Comparison of ENCODE assay signal across 8 cellular contexts in the genomic region with DNA sequence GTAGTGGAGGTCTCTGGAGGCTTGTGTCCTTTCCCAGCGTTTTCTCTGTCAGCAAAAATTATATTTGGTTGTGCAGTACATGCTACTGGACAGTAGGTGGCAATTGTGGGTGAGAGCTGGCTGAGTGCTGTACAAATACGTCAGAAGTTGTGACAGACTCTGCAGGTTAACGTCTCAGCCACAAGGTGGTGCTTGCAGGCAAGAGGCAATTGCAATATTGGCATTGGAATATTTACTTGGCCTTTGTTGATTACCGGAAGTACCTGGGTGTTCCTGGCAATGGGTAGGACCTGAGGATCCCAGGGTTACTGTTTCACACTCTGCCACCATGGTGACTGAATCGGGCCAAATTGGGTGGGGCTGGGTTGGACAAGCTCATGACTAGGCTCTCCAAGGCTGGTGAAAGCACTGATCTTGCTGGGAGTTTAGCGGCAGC.
A peak's percentile ranks its signal among the peaks of the same experiment; 100 is the strongest.
DNase-seq lines count a peak whose midpoint lies in the region; ATAC-seq and TF ChIP-seq lines count a peak whose summit lies in the region.

No MANE protein-coding gene starts in this region.

- intact Hi-C loops in PC-3 (cut with micrococcal nuclease) = loop anchor here (2.0 to 5.0 kb wide), 2 partner anchors 77 to 649 kb away; no protein-coding TSS in a partner anchor

- no peaks in the 10 kb centered on the region for H3K27me3 ChIP-seq in PC-3 (ENCODE audit: low read length)

- DNase-seq in stimulated activated CD4-positive, alpha-beta T cell treated with anti-CD3 and anti-CD28 coated beads, Interleukin-15, amount 100 ng/mL, for 24 hours = peak; percentile 11
- no peak for DNase-seq in stimulated activated CD4-positive, alpha-beta T cell treated with anti-CD3 and anti-CD28 coated beads, Interleukin-2, amount 100 ng/mL, for 24 hours
- DNase-seq in HCEC 1CT (peak; percentile 54), KBM-7 (peak; percentile 86), PC-3 (peak; percentile 81), epithelial cell of prostate (ENCODE audit: low read depth, low spot score) (peak; percentile 64), retina (peak; percentile 7), cortex of kidney (lab: John Stamatoyannopoulos, UW) (no peak)

- no peak overlapping the region for H3K4me2 ChIP-seq in PC-3 (ENCODE audit: low read length)

- CTCF ChIA-PET in PC-3 (lab: Charles Lee) = interaction anchor here (0.6 kb wide), 1 partner anchor 558 kb away, joined by 3 read pairs; no protein-coding TSS in a partner anchor

- no peaks in the 10 kb centered on the region for H3K79me2 ChIP-seq in PC-3 (ENCODE audit: low read length)

- TF ChIP-seq CTCF in PC-3 (conservative IDR thresholded peaks at IDR 0.05; ENCODE audit: low read depth, low read length) = peak; percentile 96

- H3K9me3 ChIP-seq in PC-3 (ENCODE audit: low read length) = no peaks in the 10 kb centered on the region

- in situ Hi-C loops in KBM-7 (cut with MboI; ENCODE audit: low pct_unique_long_range_greater_than_20kb, low sequenced_read_pairs) = no loop called here

- no peak overlapping the region for H3K9ac ChIP-seq in PC-3 (ENCODE audit: low read length)

- no peak overlapping the region for H3K4me3 ChIP-seq in PC-3 (ENCODE audit: low read length)

- no peaks in the 10 kb centered on the region for H3K9me2 ChIP-seq in PC-3 (replicated peaks; ENCODE audit: low read length)

- H3K36me3 ChIP-seq in PC-3 (ENCODE audit: low read depth, low read length) = no peaks in the 10 kb centered on the region

- H3K27ac ChIP-seq in PC-3 (ENCODE audit: low read length) = no peak overlapping the region
- H3K27ac ChIP-seq in epithelial cell of prostate = no peak overlapping the region

- H4K20me1 ChIP-seq in PC-3 (ENCODE audit: low read length) = no peaks in the 10 kb centered on the region

- POLR2A ChIA-PET in PC-3 (lab: Charles Lee; ENCODE audit: unreplicated experiment) = no interaction called here

- no peaks in the 10 kb centered on the region for H3F3A ChIP-seq in PC-3 (ENCODE audit: low read length, unreplicated experiment)

- no TSS peak for BruUV-seq in PC-3 (replicated peaks; lab: Mats Ljungman, UMichigan)

- ATAC-seq in PC-3 = peak; percentile 65

- peak overlapping the region; percentile 15; the same call in 1 of the 2 replicates for H2AFZ ChIP-seq in PC-3 (ENCODE audit: low read length)

- H3K4me1 ChIP-seq in PC-3 (ENCODE audit: insufficient read depth, low read length) = no peaks in the 10 kb centered on the region

Comparison
In these comparisons a context has a peak if more than half of its experiments do, and no peak if none do; other contexts are left out.
1. DNase-seq: peak in stimulated activated CD4-positive, alpha-beta T cell treated with anti-CD3 and anti-CD28 coated beads, Interleukin-15, amount 100 ng/mL, for 24 hours (single experiment), HCEC 1CT (single experiment), KBM-7 (single experiment), PC-3 (single experiment), epithelial cell of prostate (single experiment) and retina (single experiment); none in stimulated activated CD4-positive, alpha-beta T cell treated with anti-CD3 and anti-CD28 coated beads, Interleukin-2, amount 100 ng/mL, for 24 hours (0 of 2) and cortex of kidney (single experiment).